Comparison of ENCODE assay signal across 30 cellular contexts in the genomic region with DNA sequence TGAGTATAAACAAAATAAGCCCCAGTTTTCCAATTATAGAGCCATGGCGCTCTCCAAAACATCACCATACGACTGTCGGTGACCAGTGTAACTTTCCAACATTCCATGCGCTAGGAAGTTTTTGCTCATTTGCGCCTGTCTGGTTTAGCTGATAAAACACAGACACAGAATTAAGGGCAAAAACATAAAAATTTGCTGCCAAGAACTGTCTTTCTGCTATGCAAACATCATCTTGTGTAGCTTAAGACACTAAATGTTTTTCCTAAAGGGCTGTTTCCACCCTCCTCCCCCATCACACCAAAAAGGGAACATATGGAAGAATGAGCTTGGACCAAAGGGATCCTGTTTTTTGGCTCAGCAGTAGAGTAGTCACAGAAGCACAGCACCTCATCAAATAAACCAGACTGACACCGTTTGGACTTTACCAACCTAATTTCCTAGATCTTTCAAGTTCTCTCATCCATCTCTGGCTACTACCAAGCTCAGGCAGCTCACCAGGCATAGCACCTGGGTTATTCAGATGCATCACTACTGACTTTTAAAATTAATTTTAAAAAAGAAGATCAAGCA.
"Had no signal": no experiment of that assay in that cellular context is flagged by ENCODE, and none has a peak within 500 bp of the region (broad histone marks: within the 10 kb centered on the region; RNA-seq: fewer than 3 reads in every experiment).

No MANE protein-coding gene starts in this region.

- H3K36me3 Mint-ChIP-seq: activated naive CD4-positive, alpha-beta T cell treated with anti-CD3 and anti-CD28 coated beads, Interleukin-2, amount 50 U/mL, for 24 hours; naive thymus-derived CD4-positive, alpha-beta T cell; stimulated activated memory B cell treated with anti-CD40 and anti-IgM and Interleukin-4, amounts not matched to agents 10 μg/mL and 1 μg/mL and 100 μg/mL, for 72 hours had no signal

- H3K9me3 Mint-ChIP-seq: activated CD4-positive, alpha-beta T cell treated with anti-CD3 and anti-CD28 coated beads, Interleukin-2, amount 10 ng/mL, durations not matched to agents 7 days and 5 days; activated naive CD4-positive, alpha-beta T cell treated with anti-CD3 and anti-CD28 coated beads, Interleukin-2, amount 50 U/mL, for 24 hours; activated naive CD8-positive, alpha-beta T cell treated with anti-CD3 and anti-CD28 coated beads, Interleukin-2, amount 50 U/mL, for 24 hours; activated T-cell treated with anti-CD3 and anti-CD28 coated beads, Interleukin-2, amount 50 U/mL, for 24 hours; neural progenitor cell; stimulated activated memory B cell treated with anti-CD40 and anti-IgM and Interleukin-4, amounts not matched to agents 10 μg/mL and 1 μg/mL and 100 μg/mL, for 72 hours had no signal

- H3K27ac ChIP-seq: colonic mucosa, right atrium auricular region, stomach, tibial artery, upper lobe of right lung had no signal

- H3K4me3 ChIP-seq: colonic mucosa, neural progenitor cell, right atrium auricular region, smooth muscle cell, stomach, suprapubic skin, tibial artery, upper lobe of right lung had no signal

- H3K27ac Mint-ChIP-seq: activated CD4-positive, alpha-beta memory T cell treated with anti-CD3 and anti-CD28 coated beads, Interleukin-2, amount 10 ng/mL, durations not matched to agents 7 days and 5 days; activated CD4-positive, alpha-beta T cell treated with anti-CD3 and anti-CD28 coated beads, Interleukin-2, amount 10 ng/mL, durations not matched to agents 7 days and 5 days; activated naive CD4-positive, alpha-beta T cell treated with anti-CD3 and anti-CD28 coated beads, Interleukin-2, amount 50 U/mL, for 24 hours; activated naive CD8-positive, alpha-beta T cell treated with anti-CD3 and anti-CD28 coated beads, Interleukin-2, amount 50 U/mL, for 24 hours; activated T-cell treated with anti-CD3 and anti-CD28 coated beads, Interleukin-2, amount 50 U/mL, for 24 hours; naive thymus-derived CD4-positive, alpha-beta T cell; neural progenitor cell; stimulated activated memory B cell treated with anti-CD40 and anti-IgM and Interleukin-4, amounts not matched to agents 10 μg/mL and 1 μg/mL and 100 μg/mL, for 72 hours; T-helper 17 cell had no signal

- H3K36me3 ChIP-seq: colonic mucosa, neural progenitor cell, right atrium auricular region, stomach, suprapubic skin, tibial artery, upper lobe of right lung had no signal

- H3K9me3 ChIP-seq: colonic mucosa, right atrium auricular region, stomach, suprapubic skin, tibial artery, upper lobe of right lung had no signal

- H3K4me1 Mint-ChIP-seq: activated CD4-positive, alpha-beta memory T cell treated with anti-CD3 and anti-CD28 coated beads, Interleukin-2, amount 10 ng/mL, durations not matched to agents 7 days and 5 days; activated CD4-positive, alpha-beta T cell treated with anti-CD3 and anti-CD28 coated beads, Interleukin-2, amount 10 ng/mL, durations not matched to agents 7 days and 5 days; activated naive CD4-positive, alpha-beta T cell treated with anti-CD3 and anti-CD28 coated beads, Interleukin-2, amount 50 U/mL, for 24 hours; activated naive CD8-positive, alpha-beta T cell treated with anti-CD3 and anti-CD28 coated beads, Interleukin-2, amount 50 U/mL, for 24 hours; naive thymus-derived CD4-positive, alpha-beta T cell; stimulated activated memory B cell treated with anti-CD40 and anti-IgM and Interleukin-4, amounts not matched to agents 10 μg/mL and 1 μg/mL and 100 μg/mL, for 72 hours; T-helper 17 cell had no signal

- H3K4me3 Mint-ChIP-seq: activated CD4-positive, alpha-beta memory T cell treated with anti-CD3 and anti-CD28 coated beads, Interleukin-2, amount 10 ng/mL, durations not matched to agents 7 days and 5 days; activated CD4-positive, alpha-beta T cell treated with anti-CD3 and anti-CD28 coated beads, Interleukin-2, amount 10 ng/mL, durations not matched to agents 7 days and 5 days; activated naive CD4-positive, alpha-beta T cell treated with anti-CD3 and anti-CD28 coated beads, Interleukin-2, amount 50 U/mL, for 24 hours; activated naive CD8-positive, alpha-beta T cell treated with anti-CD3 and anti-CD28 coated beads, Interleukin-2, amount 50 U/mL, for 24 hours; activated T-cell treated with anti-CD3 and anti-CD28 coated beads, Interleukin-2, amount 50 U/mL, for 24 hours; naive thymus-derived CD4-positive, alpha-beta T cell; neural progenitor cell; stimulated activated memory B cell treated with anti-CD40 and anti-IgM and Interleukin-4, amounts not matched to agents 10 μg/mL and 1 μg/mL and 100 μg/mL, for 72 hours; T-helper 17 cell had no signal

- DNase-seq: activated CD4-positive, alpha-beta memory T cell treated with anti-CD3 and anti-CD28 coated beads, Interleukin-2, amount 10 ng/mL, durations not matched to agents 7 days and 5 days; activated CD4-positive, alpha-beta T cell treated with anti-CD3 and anti-CD28 coated beads, Interleukin-2, amount 10 ng/mL, durations not matched to agents 7 days and 5 days; activated CD4-positive, CD25-positive, alpha-beta regulatory T cell treated with anti-CD3 and anti-CD28 coated beads, Interleukin-2, amount 50 U/mL, for 72 hours; activated CD8-positive, alpha-beta memory T cell treated with anti-CD3 and anti-CD28 coated beads, Interleukin-2, amount 50 U/mL, for 48 hours; activated gamma-delta T cell; activated naive CD8-positive, alpha-beta T cell treated with anti-CD3 and anti-CD28 coated beads, Interleukin-2, amount 50 U/mL, for 24 hours; activated T-cell treated with anti-CD3 and anti-CD28 coated beads, Interleukin-2, amount 50 U/mL, for 24 hours; amygdala; colonic mucosa; effector memory CD4-positive, alpha-beta T cell; foreskin melanocyte; kidney glomerular epithelial cell; left ventricle myocardium superior; mammary epithelial cell; naive thymus-derived CD4-positive, alpha-beta T cell; occipital lobe; stimulated activated CD4-positive, alpha-beta T cell treated with anti-CD3 and anti-CD28 coated beads, Interleukin-1b, Interleukin-23, amount 100 ng/mL, for 48 hours; stimulated activated CD4-positive, alpha-beta T cell treated with anti-CD3 and anti-CD28 coated beads, Interleukin-4, amount 100 ng/mL, for 4 hours; stimulated activated CD8-positive, alpha-beta memory T cell treated with anti-CD3 and anti-CD28 coated beads, Interleukin-4, amount 100 ng/mL, for 48 hours; stomach; T-helper 17 cell; T1000; tibial artery; upper lobe of right lung had no signal

- H3K9ac ChIP-seq: neural progenitor cell had no signal

- H3K27me3 Mint-ChIP-seq: activated CD4-positive, alpha-beta memory T cell treated with anti-CD3 and anti-CD28 coated beads, Interleukin-2, amount 10 ng/mL, durations not matched to agents 7 days and 5 days; activated CD4-positive, alpha-beta T cell treated with anti-CD3 and anti-CD28 coated beads, Interleukin-2, amount 10 ng/mL, durations not matched to agents 7 days and 5 days; activated naive CD4-positive, alpha-beta T cell treated with anti-CD3 and anti-CD28 coated beads, Interleukin-2, amount 50 U/mL, for 24 hours; activated naive CD8-positive, alpha-beta T cell treated with anti-CD3 and anti-CD28 coated beads, Interleukin-2, amount 50 U/mL, for 24 hours; stimulated activated memory B cell treated with anti-CD40 and anti-IgM and Interleukin-4, amounts not matched to agents 10 μg/mL and 1 μg/mL and 100 μg/mL, for 72 hours; T-helper 17 cell had no signal

- H3K4me2 ChIP-seq: neural progenitor cell, smooth muscle cell had no signal

- H2AFZ ChIP-seq: neural progenitor cell had no signal

- H3K27me3 ChIP-seq: colonic mucosa, neural progenitor cell, right atrium auricular region, stomach, suprapubic skin, tibial artery, upper lobe of right lung had no signal
